ENCODE assay signal across 1 cellular context in genomic region chr15:35519536-35520149, GRCh38.
TF ChIP-seq lines count a peak whose summit lies in the region.

No MANE protein-coding gene starts in this region.

TF ChIP-seq in H1, 55 proteins besides CTCF, POLR2A, EP300 and RAD21 (continued from another document):
- TF ChIP-seq ATF3 (IDR thresholded peaks at IDR 0.05; ENCODE audit: insufficient read depth, low read depth, low read length) (no peak), CHD2 (IDR thresholded peaks at IDR 0.05; ENCODE audit: low read length) (no peak), GTF2F1 (IDR thresholded peaks at IDR 0.05; ENCODE audit: borderline replicate concordance, low read depth, low read length) (no peak), POU5F1 (IDR thresholded peaks at IDR 0.05; ENCODE audit: low read depth, low read length) (no peak)
